Comparison of ENCODE assay signal across 17 cellular contexts in genomic region chr10:48291190-48291589, GRCh38. TPM values are rescaled to one million over a fixed set of nuclear protein-coding genes. Genes with fewer than 3 reads are reported as not detected.
"Had no signal": no experiment of that assay in that cellular context is flagged by ENCODE, and none has a peak within 500 bp of the region (broad histone marks: within the 10 kb centered on the region; RNA-seq: fewer than 3 reads in every experiment).

No MANE protein-coding gene starts in this region.

- DNase-seq: activated CD4-positive, alpha-beta memory T cell treated with anti-CD3 and anti-CD28 coated beads, Interleukin-2, amount 10 ng/mL, durations not matched to agents 7 days and 5 days; activated CD4-positive, alpha-beta T cell treated with anti-CD3 and anti-CD28 coated beads for 36 hours; activated gamma-delta T cell treated with Interleukin-2 at 50 U/mL for 16 hours; activated naive CD8-positive, alpha-beta T cell treated with anti-CD3 and anti-CD28 coated beads for 36 hours; activated T-cell treated with anti-CD3 and anti-CD28 coated beads, Interleukin-2, amount 50 U/mL, for 48 hours; immature natural killer cell; left cardiac atrium; natural killer cell; nucleus accumbens; right lobe of liver; stimulated activated CD4-positive, alpha-beta T cell treated with anti-CD3 and anti-CD28 coated beads, Interleukin-2, amount 100 ng/mL, for 24 hours; stimulated activated naive CD4-positive, alpha-beta T cell treated with Interleukin-2 at 50 U/mL for 16 hours; T1000; upper lobe of right lung had no signal

- H3K4me3 ChIP-seq: lung, right lobe of liver, upper lobe of right lung had no signal

- H3K27ac ChIP-seq: right lobe of liver, upper lobe of right lung, VCaP had no signal

- H3K4me1 ChIP-seq: upper lobe of right lung had no signal

- H3K9me3 ChIP-seq: right lobe of liver, upper lobe of right lung had no signal

- H3K36me3 ChIP-seq: right lobe of liver, upper lobe of right lung had no signal

- ATAC-seq: activated CD4-positive, alpha-beta T cell treated with anti-CD3 and anti-CD28 coated beads for 36 hours; left cardiac atrium; natural killer cell; upper lobe of right lung had no signal

- H3K27me3 ChIP-seq: right lobe of liver, upper lobe of right lung had no signal

RNA-seq across cellular contexts. Expression of gene FRMPD2, which starts 16.7 kb away (rescaled TPM):
- total RNA-seq: activated CD4-positive, alpha-beta memory T cell treated with anti-CD3 and anti-CD28 coated beads, Interleukin-2, amount 10 ng/mL, durations not matched to agents 7 days and 5 days; activated CD4-positive, alpha-beta T cell treated with anti-CD3 and anti-CD28 coated beads for 36 hours; activated naive CD8-positive, alpha-beta T cell treated with anti-CD3 and anti-CD28 coated beads for 36 hours; mononuclear cell; right lobe of liver; upper lobe of right lung had no signal
- polyA plus RNA-seq: immature natural killer cell had no signal
